In the genomic region with DNA sequence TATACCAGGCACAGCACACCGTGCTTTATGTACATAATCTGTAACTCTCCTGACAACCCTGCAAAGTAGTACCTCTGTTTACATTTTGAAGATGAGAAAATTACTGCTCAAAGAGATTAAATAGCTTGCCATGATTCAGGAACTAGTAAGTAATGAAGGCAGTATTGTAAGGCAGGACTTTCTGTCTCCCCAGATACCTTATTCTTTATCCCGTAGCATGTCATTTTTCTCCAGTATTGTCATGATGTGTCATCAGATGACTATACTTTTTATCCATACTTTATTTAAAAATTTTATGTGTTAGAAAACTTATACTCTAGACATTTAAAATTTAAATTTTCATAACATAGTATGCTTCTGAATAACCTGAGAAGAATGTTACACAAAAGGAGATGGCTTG, we compare ENCODE assay signal across 13 cellular contexts.
"Had no signal": no experiment of that assay in that cellular context is flagged by ENCODE, and none has a peak within 500 bp of the region (broad histone marks: within the 10 kb centered on the region; RNA-seq: fewer than 3 reads in every experiment).

No MANE protein-coding gene starts in this region.

- H3K4me1 ChIP-seq: right atrium auricular region, suprapubic skin had no signal

- H3K27ac ChIP-seq: skin epidermis, suprapubic skin had no signal

- DNase-seq: activated CD4-positive, alpha-beta T cell treated with anti-CD3 and anti-CD28 coated beads, Interleukin-2, amount 50 U/mL, for 4 hours; activated gamma-delta T cell treated with Interleukin-2 at 50 U/mL for 16 hours; effector CD8-positive, alpha-beta T cell; glutamatergic neuron; kidney; occipital lobe; stimulated activated CD4-positive, alpha-beta T cell treated with anti-CD3 and anti-CD28 coated beads, Interleukin-15, amount 100 ng/mL, for 24 hours; stimulated activated CD4-positive, alpha-beta T cell treated with anti-CD3 and anti-CD28 coated beads, Interleukin-2, amount 100 ng/mL, for 48 hours; stimulated activated naive CD8-positive, alpha-beta T cell treated with anti-CD3 and anti-CD28 coated beads, Interleukin-15, amount 100 ng/mL, for 72 hours had no signal

- H3K36me3 ChIP-seq: right atrium auricular region, suprapubic skin had no signal

- H3K9me3 ChIP-seq: right atrium auricular region, suprapubic skin had no signal

- H3K27me3 ChIP-seq: right atrium auricular region, suprapubic skin had no signal

- ATAC-seq: activated naive CD4-positive, alpha-beta T cell treated with anti-CD3 and anti-CD28 coated beads, Interleukin-2, amount 50 U/mL, for 72 hours; stimulated activated naive CD8-positive, alpha-beta T cell treated with anti-CD3 and anti-CD28 coated beads, Interleukin-15, amount 100 ng/mL, for 72 hours had no signal

- H3K4me3 ChIP-seq: right atrium auricular region, skin epidermis, suprapubic skin had no signal
